8 cellular contexts compared by ENCODE assay signal in genomic region chr1:72037745-72038343, GRCh38.
DNase-seq lines count a peak whose midpoint lies in the region; ATAC-seq, FAIRE-seq and TF ChIP-seq lines count a peak whose summit lies in the region.

No MANE protein-coding gene starts in this region.

- H3K27me3 ChIP-seq in NT2/D1 (ENCODE audit: insufficient read depth, insufficient read length) (no peaks in the 10 kb centered on the region), endothelial cell of umbilical vein (ENCODE audit: control insufficient read depth in 2 of 2, insufficient read depth in 2 of 2, low read length in 2 of 2) (no peaks in the 10 kb centered on the region)

- no peaks in the 10 kb centered on the region for H3K79me2 ChIP-seq in endothelial cell of umbilical vein (ENCODE audit: control insufficient read depth, insufficient read depth, low read length)

- no peak overlapping the region for H3K27ac ChIP-seq in 22Rv1
- H3K27ac ChIP-seq in endothelial cell of umbilical vein (ENCODE audit: insufficient read depth, low read depth, low read length) = no peak overlapping the region

- no peak overlapping the region for H3K4me2 ChIP-seq in endothelial cell of umbilical vein (ENCODE audit: insufficient read depth, low read length)

- peak; percentile 75 for ATAC-seq in HG03342 (IDR thresholded peaks at IDR 0.05; ENCODE audit: unreplicated experiment)
- ATAC-seq in omental fat pad (ENCODE audit: low FRiP score) = no peak
- no peak for ATAC-seq in GM21717 (IDR thresholded peaks at IDR 0.05; ENCODE audit: unreplicated experiment)

- H3K9me3 ChIP-seq in NT2/D1 (ENCODE audit: insufficient read depth, low read length) = no peaks in the 10 kb centered on the region
- no peaks in the 10 kb centered on the region for H3K9me3 ChIP-seq in endothelial cell of umbilical vein (replicated peaks; ENCODE audit: control insufficient read depth, insufficient read depth, low read length)

- CTCF ChIA-PET in endothelial cell of umbilical vein (lab: Charles Lee) = interaction anchor here (0.6 to 4.3 kb wide), 89 partner anchors 9 to 945 kb away, joined by 3 to 102 read pairs (median 4); no protein-coding TSS in a partner anchor

- DNase-seq in EL (peak; percentile 31), NT2/D1 (ENCODE audit: low read depth, low spot score) (peak; percentile 63), endothelial cell of umbilical vein (ENCODE audit: low read depth, low spot score) (peak; percentile 47), omental fat pad (ENCODE audit: low spot score) (peak; percentile 29), posterior vena cava (ENCODE audit: low spot score) (no peak)

- dilution Hi-C loops in endothelial cell of umbilical vein (cut with MboI; ENCODE audit: extremely low pct_ligation_motif_present, low sequenced_read_pairs) = no loop called here

- POLR2A ChIA-PET in endothelial cell of umbilical vein (lab: Charles Lee) = no interaction called here

- TF ChIP-seq CTCF in 22Rv1 (IDR thresholded peaks at IDR 0.05) (peak; percentile 81), endothelial cell of umbilical vein (IDR thresholded peaks at IDR 0.05; ENCODE audit: extremely low read depth in 1 of 2, insufficient read depth in 1 of 2, low read depth in 1 of 2, low read length in 2 of 2) (peak; percentile 38 to 46), omental fat pad (IDR thresholded peaks at IDR 0.05) (no peak)

- H3K4me3 ChIP-seq in NT2/D1 (ENCODE audit: insufficient read length, low read depth) = no peak overlapping the region
- H3K4me3 ChIP-seq in endothelial cell of umbilical vein (replicated peaks in 1 of 3; ENCODE audit: insufficient read depth in 1 of 3, low read depth in 1 of 3, low read length in 3 of 3) = no peak overlapping the region

- H3K4me1 ChIP-seq in NT2/D1 (ENCODE audit: insufficient read depth, insufficient read length) (no peaks in the 10 kb centered on the region), endothelial cell of umbilical vein (ENCODE audit: control insufficient read depth, extremely low read depth, insufficient read depth, low read length) (no peaks in the 10 kb centered on the region)

- H3K9ac ChIP-seq in NT2/D1 (ENCODE audit: insufficient read length, low read depth) (no peak overlapping the region), endothelial cell of umbilical vein (replicated peaks; ENCODE audit: extremely low read depth, insufficient read depth, low read length) (no peak overlapping the region)

- H3K9me1 ChIP-seq in endothelial cell of umbilical vein (replicated peaks; ENCODE audit: control insufficient read depth, extremely low read depth, insufficient read depth, low read length) = no peaks in the 10 kb centered on the region

- intact Hi-C loops in endothelial cell of umbilical vein (cut with micrococcal nuclease) = loop anchor here (1.0 to 2.0 kb wide), 4 partner anchors 245 to 944 kb away; partner anchors contain the start of gene NEGR1
- intact Hi-C loops in posterior vena cava (cut with DNase I) = no loop called here

- H3K36me3 ChIP-seq in NT2/D1 (ENCODE audit: insufficient read depth, insufficient read length, low read length) = no peaks in the 10 kb centered on the region
- no peaks in the 10 kb centered on the region for H3K36me3 ChIP-seq in endothelial cell of umbilical vein (ENCODE audit: control insufficient read depth in 2 of 2, extremely low read depth in 1 of 2, insufficient read depth in 2 of 2, low read length in 2 of 2)

- no peak for FAIRE-seq in endothelial cell of umbilical vein (lab: Jason Lieb, UNC)

- H4K20me1 ChIP-seq in endothelial cell of umbilical vein (replicated peaks; ENCODE audit: control insufficient read depth, extremely low read depth, insufficient read depth, low read length) = no peaks in the 10 kb centered on the region

- no TSS peak for BruUV-seq in endothelial cell of umbilical vein (replicated peaks; lab: Mats Ljungman, UMichigan)

- H2AFZ ChIP-seq in endothelial cell of umbilical vein (ENCODE audit: low read depth, low read length) = no peak overlapping the region

- no peak for TF ChIP-seq POLR2A in endothelial cell of umbilical vein (IDR thresholded peaks at IDR 0.05; ENCODE audit: low read depth, low read length)

TF ChIP-seq in endothelial cell of umbilical vein, 7 proteins besides CTCF, POLR2A, EP300 and RAD21:
- TF ChIP-seq MYC (IDR thresholded peaks at IDR 0.05; ENCODE audit: low read depth, low read length) (no peak), FOS (IDR thresholded peaks at IDR 0.05; ENCODE audit: borderline replicate concordance, insufficient read depth, low read length) (no peak), MAX (IDR thresholded peaks at IDR 0.05; ENCODE audit: insufficient read depth, insufficient read length) (no peak), JUN (IDR thresholded peaks at IDR 0.05; ENCODE audit: borderline replicate concordance, insufficient read depth, insufficient read length, low read depth) (no peak)

Comparison
In these comparisons a context has a peak if more than half of its experiments do, and no peak if none do; other contexts are left out.
1. CTCF ChIP-seq: peak in 22Rv1 (single experiment) and endothelial cell of umbilical vein (2 of 2); none in omental fat pad (0 of 3).